In the genomic region with DNA sequence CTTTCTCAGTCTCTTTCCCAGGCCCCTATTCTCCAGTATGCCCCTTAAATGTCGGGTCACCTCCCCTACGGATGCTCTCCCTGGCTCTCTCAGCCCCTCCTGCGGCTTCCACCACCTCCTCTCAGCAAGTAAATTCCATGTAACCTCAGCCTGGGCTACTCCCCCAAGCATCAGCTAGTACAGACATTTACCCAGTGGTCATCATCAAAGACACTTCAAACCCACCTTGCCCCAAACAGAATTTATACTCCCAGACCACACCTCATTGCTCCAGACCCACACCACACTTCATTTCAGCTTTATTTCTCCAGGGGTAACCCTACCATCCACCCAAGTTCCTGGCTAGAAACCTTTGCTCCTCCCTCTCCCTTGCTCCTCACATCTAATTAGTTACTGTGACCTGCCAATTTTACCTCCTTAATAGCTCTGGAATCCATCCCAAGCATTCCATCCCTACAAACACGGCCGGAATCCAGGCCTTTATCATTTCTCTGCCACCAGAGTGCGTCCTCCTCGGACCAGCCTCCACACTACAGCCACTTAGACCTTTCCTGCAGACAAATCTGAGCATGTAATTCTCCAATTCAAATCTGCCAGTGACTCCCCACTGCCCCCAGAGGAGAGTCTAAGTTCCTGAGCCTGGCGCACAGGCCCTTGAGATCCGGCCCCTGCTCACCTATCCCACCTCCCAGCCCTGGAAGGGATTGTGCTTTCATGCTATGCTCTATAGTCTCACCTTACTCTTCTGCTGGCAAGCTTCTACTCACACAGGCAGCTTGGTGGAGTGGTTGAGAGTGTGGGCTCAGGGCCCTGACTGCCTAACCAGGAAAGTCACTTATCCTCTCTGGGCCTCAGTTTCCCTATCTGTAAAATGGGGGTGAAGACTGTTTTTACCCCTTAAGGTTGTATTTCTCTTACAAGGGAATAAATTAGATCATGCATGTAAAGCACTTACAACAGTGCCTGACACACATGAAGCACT, we compare ENCODE assay signal across 9 cellular contexts. TPM values are rescaled to one million over a fixed set of nuclear protein-coding genes. Genes with fewer than 3 reads are reported as not detected.
A peak's percentile ranks its signal among the peaks of the same experiment; 100 is the strongest.
DNase-seq lines count a peak whose midpoint lies in the region; ATAC-seq and TF ChIP-seq lines count a peak whose summit lies in the region.
"Had no signal": no experiment of that assay in that cellular context is flagged by ENCODE, and none has a peak within 500 bp of the region (broad histone marks: within the 10 kb centered on the region; RNA-seq: fewer than 3 reads in every experiment).

No MANE protein-coding gene starts in this region.

- H3K27ac Mint-ChIP-seq in chondrocyte (ENCODE audit: unreplicated experiment): no peak overlapping the region
- H3K27ac Mint-ChIP-seq: memory B cell had no signal

- TF ChIP-seq CTCF in chondrocyte (IDR thresholded peaks at IDR 0.05) (peak; percentile 73), neural cell (IDR thresholded peaks at IDR 0.05; ENCODE audit: poor library complexity, severe bottlenecking) (peak; percentile 42)

- H3K9me3 Mint-ChIP-seq in chondrocyte (ENCODE audit: low read depth): peaks cover 2% of the 10 kb centered on the region
- H3K9me3 Mint-ChIP-seq: memory B cell had no signal

- H3K27me3 ChIP-seq in neural cell (ENCODE audit: insufficient read depth, low read depth, low read length): no peaks in the 10 kb centered on the region

- no peak overlapping the region for H3K9ac ChIP-seq in neural cell (ENCODE audit: low read length)

- H4K20me1 ChIP-seq in neural cell (ENCODE audit: insufficient read depth): no peaks in the 10 kb centered on the region

- no peaks in the 10 kb centered on the region for H3K9me2 ChIP-seq in neural cell (ENCODE audit: insufficient read depth, low read length)

- H3K4me2 ChIP-seq in neural cell (ENCODE audit: low read length): no peak overlapping the region

- no peaks in the 10 kb centered on the region for H3K79me2 ChIP-seq in neural cell (replicated peaks; ENCODE audit: insufficient read depth, low read length)

- no peak overlapping the region for H3K4me3 Mint-ChIP-seq in chondrocyte (ENCODE audit: unreplicated experiment)
- H3K4me3 Mint-ChIP-seq: memory B cell had no signal

- H3K36me3 ChIP-seq in neural cell (ENCODE audit: insufficient read depth, low read length): no peaks in the 10 kb centered on the region

- DNase-seq in GM04503 (ENCODE audit: low read depth) (peak; percentile 45), NCI-H146 (lab: John Stamatoyannopoulos, UW) (peak; percentile 33), chondrocyte (ENCODE audit: low spot score) (no peak)
- no peak for DNase-seq in activated effector memory CD4-positive, alpha-beta T cell treated with anti-CD3 and anti-CD28 coated beads, Interleukin-2, amount 50 U/mL, for 16 hours

- no peak overlapping the region for H3K27ac ChIP-seq in neural cell (ENCODE audit: low read length)

- TF ChIP-seq EP300 in neural cell (conservative IDR thresholded peaks at IDR 0.05; ENCODE audit: poor library complexity, severe bottlenecking): no peak

- H3K4me3 ChIP-seq in neural cell (ENCODE audit: low read length): no peak overlapping the region

- H3K9me3 ChIP-seq in neural cell (ENCODE audit: low read length): no peaks in the 10 kb centered on the region

- no peaks in the 10 kb centered on the region for H3F3A ChIP-seq in neural cell (ENCODE audit: insufficient read depth, low read length, poor library complexity, severe bottlenecking)

- H2AFZ ChIP-seq in neural cell (ENCODE audit: low read depth, low read length): no peak overlapping the region

- H3K27me3 Mint-ChIP-seq in chondrocyte (ENCODE audit: low read depth): no peaks in the 10 kb centered on the region

- TF ChIP-seq RAD21 in neural cell (conservative IDR thresholded peaks at IDR 0.05): peak; percentile 24

- H3K4me1 Mint-ChIP-seq in chondrocyte (ENCODE audit: low read depth): peaks cover 15% of the 10 kb centered on the region
- H3K4me1 Mint-ChIP-seq: memory B cell had no signal

- ATAC-seq in HG02938 (IDR thresholded peaks at IDR 0.05; ENCODE audit: unreplicated experiment) (no peak), HG02798 (IDR thresholded peaks at IDR 0.05; ENCODE audit: poor library complexity, unreplicated experiment) (no peak), GM21825 (IDR thresholded peaks at IDR 0.05; ENCODE audit: unreplicated experiment) (no peak)

- H3K36me3 Mint-ChIP-seq in chondrocyte (ENCODE audit: low read depth): no peaks in the 10 kb centered on the region
- H3K36me3 Mint-ChIP-seq: memory B cell had no signal

TF ChIP-seq in neural cell, 6 proteins besides CTCF, POLR2A, EP300 and RAD21:
- TF ChIP-seq TAF1 (IDR thresholded peaks at IDR 0.05; ENCODE audit: low read depth): no peak
- TF ChIP-seq POLR2AphosphoS5 (IDR thresholded peaks at IDR 0.05): no peak
- TF ChIP-seq MXI1 (conservative IDR thresholded peaks at IDR 0.05; ENCODE audit: poor library complexity, severe bottlenecking): no peak
- TF ChIP-seq EZH2 (IDR thresholded peaks at IDR 0.05; ENCODE audit: borderline replicate concordance, insufficient read depth, low read length, poor library complexity, severe bottlenecking): no peak
- no peak for TF ChIP-seq SMC3 (conservative IDR thresholded peaks at IDR 0.05; ENCODE audit: poor library complexity)

RNA-seq across cellular contexts. Expression of gene PJA1, which starts 31.4 kb away (rescaled TPM):
- total RNA-seq in chondrocyte: 20.7 to 34.8 TPM (median 30.1 TPM) in 3 replicates
- polyA plus RNA-seq in neural cell: 214 and 225 TPM in 2 replicates
- polyA minus RNA-seq in neural cell: 207 and 208 TPM in 2 replicates

Comparison
In these comparisons a context has a peak if more than half of its experiments do, and no peak if none do; other contexts are left out.
1. DNase-seq: peak in GM04503 (single experiment) and NCI-H146 (single experiment); none in chondrocyte (single experiment) and activated effector memory CD4-positive, alpha-beta T cell treated with anti-CD3 and anti-CD28 coated beads, Interleukin-2, amount 50 U/mL, for 16 hours (single experiment).